Comparison of ENCODE assay signal across 2 cellular contexts in genomic region chr1:50978852-50979781, GRCh38.
TF ChIP-seq lines count a peak whose summit lies in the region.

No MANE protein-coding gene starts in this region.

TF ChIP-seq in K562, 482 proteins besides CTCF, POLR2A, EP300 and RAD21 (continued from another document and continues in another):
- TF ChIP-seq, protein P1, sequence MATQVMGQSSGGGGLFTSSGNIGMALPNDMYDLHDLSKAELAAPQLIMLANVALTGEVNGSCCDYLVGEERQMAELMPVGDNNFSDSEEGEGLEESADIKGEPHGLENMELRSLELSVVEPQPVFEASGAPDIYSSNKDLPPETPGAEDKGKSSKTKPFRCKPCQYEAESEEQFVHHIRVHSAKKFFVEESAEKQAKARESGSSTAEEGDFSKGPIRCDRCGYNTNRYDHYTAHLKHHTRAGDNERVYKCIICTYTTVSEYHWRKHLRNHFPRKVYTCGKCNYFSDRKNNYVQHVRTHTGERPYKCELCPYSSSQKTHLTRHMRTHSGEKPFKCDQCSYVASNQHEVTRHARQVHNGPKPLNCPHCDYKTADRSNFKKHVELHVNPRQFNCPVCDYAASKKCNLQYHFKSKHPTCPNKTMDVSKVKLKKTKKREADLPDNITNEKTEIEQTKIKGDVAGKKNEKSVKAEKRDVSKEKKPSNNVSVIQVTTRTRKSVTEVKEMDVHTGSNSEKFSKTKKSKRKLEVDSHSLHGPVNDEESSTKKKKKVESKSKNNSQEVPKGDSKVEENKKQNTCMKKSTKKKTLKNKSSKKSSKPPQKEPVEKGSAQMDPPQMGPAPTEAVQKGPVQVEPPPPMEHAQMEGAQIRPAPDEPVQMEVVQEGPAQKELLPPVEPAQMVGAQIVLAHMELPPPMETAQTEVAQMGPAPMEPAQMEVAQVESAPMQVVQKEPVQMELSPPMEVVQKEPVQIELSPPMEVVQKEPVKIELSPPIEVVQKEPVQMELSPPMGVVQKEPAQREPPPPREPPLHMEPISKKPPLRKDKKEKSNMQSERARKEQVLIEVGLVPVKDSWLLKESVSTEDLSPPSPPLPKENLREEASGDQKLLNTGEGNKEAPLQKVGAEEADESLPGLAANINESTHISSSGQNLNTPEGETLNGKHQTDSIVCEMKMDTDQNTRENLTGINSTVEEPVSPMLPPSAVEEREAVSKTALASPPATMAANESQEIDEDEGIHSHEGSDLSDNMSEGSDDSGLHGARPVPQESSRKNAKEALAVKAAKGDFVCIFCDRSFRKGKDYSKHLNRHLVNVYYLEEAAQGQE (CRISPR knock-in tag; IDR thresholded peaks at IDR 0.05; ENCODE audit: low read depth), result 0 out of 2 replicates have a peak, but pooled peaks have one; percentile 21
- TF ChIP-seq SETDB1 (IDR thresholded peaks at IDR 0.05; ENCODE audit: low read length) (no peak), ZNF282 (CRISPR knock-in tag; IDR thresholded peaks at IDR 0.05) (no peak), GATAD2A (IDR thresholded peaks at IDR 0.05) (0 out of 2 replicates have a peak, but pooled peaks have one; percentile 50), MLLT1 (IDR thresholded peaks at IDR 0.05) (peak; percentile 93; a peak in 3 of 4 replicates), ELK3 (CRISPR knock-in tag; IDR thresholded peaks at IDR 0.05) (peak; percentile 82; the same call in 1 of the 2 replicates), HNRNPUL1 (IDR thresholded peaks at IDR 0.05; ENCODE audit: low read length) (no peak)
- TF ChIP-seq, protein P2, sequence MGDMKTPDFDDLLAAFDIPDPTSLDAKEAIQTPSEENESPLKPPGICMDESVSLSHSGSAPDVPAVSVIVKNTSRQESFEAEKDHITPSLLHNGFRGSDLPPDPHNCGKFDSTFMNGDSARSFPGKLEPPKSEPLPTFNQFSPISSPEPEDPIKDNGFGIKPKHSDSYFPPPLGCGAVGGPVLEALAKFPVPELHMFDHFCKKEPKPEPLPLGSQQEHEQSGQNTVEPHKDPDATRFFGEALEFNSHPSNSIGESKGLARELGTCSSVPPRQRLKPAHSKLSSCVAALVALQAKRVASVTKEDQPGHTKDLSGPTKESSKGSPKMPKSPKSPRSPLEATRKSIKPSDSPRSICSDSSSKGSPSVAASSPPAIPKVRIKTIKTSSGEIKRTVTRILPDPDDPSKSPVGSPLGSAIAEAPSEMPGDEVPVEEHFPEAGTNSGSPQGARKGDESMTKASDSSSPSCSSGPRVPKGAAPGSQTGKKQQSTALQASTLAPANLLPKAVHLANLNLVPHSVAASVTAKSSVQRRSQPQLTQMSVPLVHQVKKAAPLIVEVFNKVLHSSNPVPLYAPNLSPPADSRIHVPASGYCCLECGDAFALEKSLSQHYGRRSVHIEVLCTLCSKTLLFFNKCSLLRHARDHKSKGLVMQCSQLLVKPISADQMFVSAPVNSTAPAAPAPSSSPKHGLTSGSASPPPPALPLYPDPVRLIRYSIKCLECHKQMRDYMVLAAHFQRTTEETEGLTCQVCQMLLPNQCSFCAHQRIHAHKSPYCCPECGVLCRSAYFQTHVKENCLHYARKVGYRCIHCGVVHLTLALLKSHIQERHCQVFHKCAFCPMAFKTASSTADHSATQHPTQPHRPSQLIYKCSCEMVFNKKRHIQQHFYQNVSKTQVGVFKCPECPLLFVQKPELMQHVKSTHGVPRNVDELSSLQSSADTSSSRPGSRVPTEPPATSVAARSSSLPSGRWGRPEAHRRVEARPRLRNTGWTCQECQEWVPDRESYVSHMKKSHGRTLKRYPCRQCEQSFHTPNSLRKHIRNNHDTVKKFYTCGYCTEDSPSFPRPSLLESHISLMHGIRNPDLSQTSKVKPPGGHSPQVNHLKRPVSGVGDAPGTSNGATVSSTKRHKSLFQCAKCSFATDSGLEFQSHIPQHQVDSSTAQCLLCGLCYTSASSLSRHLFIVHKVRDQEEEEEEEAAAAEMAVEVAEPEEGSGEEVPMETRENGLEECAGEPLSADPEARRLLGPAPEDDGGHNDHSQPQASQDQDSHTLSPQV (IDR thresholded peaks at IDR 0.05), result peak; percentile 40; the same call in 1 of the 2 replicates

TF ChIP-seq in HepG2, 621 proteins besides CTCF, POLR2A, EP300 and RAD21 (continued from another document and continues in another):
- no peak for TF ChIP-seq ZBTB4 (CRISPR knock-in tag; IDR thresholded peaks at IDR 0.05; ENCODE audit: borderline replicate concordance)
- no peak for TF ChIP-seq MATR3 (CRISPR knock-in tag; IDR thresholded peaks at IDR 0.05)
- TF ChIP-seq, protein P3, sequence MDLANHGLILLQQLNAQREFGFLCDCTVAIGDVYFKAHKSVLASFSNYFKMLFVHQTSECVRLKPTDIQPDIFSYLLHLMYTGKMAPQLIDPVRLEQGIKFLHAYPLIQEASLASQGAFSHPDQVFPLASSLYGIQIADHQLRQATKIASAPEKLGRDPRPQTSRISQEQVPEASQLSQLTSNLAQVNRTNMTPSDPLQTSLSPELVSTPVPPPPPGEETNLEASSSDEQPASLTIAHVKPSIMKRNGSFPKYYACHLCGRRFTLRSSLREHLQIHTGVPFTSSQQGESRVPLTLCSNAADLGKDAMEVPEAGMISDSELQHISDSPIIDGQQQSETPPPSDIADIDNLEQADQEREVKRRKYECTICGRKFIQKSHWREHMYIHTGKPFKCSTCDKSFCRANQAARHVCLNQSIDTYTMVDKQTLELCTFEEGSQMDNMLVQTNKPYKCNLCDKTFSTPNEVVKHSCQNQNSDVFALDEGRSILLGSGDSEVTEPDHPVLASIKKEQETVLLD (CRISPR knock-in tag; IDR thresholded peaks at IDR 0.05; ENCODE audit: low read depth), result no peak
- no peak for TF ChIP-seq TOPORS (CRISPR knock-in tag; IDR thresholded peaks at IDR 0.05)
- no peak for TF ChIP-seq ZNF788 (CRISPR knock-in tag; IDR thresholded peaks at IDR 0.05; ENCODE audit: borderline replicate concordance)
- no peak for TF ChIP-seq ZNF232 (CRISPR knock-in tag; IDR thresholded peaks at IDR 0.05; ENCODE audit: borderline replicate concordance)
- TF ChIP-seq SMYD3 (CRISPR knock-in tag; IDR thresholded peaks at IDR 0.05), result no peak
- no peak for TF ChIP-seq NFE2L1 (CRISPR knock-in tag; IDR thresholded peaks at IDR 0.05; ENCODE audit: borderline replicate concordance)
- TF ChIP-seq, protein P4, sequence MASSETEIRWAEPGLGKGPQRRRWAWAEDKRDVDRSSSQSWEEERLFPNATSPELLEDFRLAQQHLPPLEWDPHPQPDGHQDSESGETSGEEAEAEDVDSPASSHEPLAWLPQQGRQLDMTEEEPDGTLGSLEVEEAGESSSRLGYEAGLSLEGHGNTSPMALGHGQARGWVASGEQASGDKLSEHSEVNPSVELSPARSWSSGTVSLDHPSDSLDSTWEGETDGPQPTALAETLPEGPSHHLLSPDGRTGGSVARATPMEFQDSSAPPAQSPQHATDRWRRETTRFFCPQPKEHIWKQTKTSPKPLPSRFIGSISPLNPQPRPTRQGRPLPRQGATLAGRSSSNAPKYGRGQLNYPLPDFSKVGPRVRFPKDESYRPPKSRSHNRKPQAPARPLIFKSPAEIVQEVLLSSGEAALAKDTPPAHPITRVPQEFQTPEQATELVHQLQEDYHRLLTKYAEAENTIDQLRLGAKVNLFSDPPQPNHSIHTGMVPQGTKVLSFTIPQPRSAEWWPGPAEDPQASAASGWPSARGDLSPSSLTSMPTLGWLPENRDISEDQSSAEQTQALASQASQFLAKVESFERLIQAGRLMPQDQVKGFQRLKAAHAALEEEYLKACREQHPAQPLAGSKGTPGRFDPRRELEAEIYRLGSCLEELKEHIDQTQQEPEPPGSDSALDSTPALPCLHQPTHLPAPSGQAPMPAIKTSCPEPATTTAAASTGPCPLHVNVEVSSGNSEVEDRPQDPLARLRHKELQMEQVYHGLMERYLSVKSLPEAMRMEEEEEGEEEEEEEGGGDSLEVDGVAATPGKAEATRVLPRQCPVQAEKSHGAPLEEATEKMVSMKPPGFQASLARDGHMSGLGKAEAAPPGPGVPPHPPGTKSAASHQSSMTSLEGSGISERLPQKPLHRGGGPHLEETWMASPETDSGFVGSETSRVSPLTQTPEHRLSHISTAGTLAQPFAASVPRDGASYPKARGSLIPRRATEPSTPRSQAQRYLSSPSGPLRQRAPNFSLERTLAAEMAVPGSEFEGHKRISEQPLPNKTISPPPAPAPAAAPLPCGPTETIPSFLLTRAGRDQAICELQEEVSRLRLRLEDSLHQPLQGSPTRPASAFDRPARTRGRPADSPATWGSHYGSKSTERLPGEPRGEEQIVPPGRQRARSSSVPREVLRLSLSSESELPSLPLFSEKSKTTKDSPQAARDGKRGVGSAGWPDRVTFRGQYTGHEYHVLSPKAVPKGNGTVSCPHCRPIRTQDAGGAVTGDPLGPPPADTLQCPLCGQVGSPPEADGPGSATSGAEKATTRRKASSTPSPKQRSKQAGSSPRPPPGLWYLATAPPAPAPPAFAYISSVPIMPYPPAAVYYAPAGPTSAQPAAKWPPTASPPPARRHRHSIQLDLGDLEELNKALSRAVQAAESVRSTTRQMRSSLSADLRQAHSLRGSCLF (CRISPR knock-in tag; IDR thresholded peaks at IDR 0.05; ENCODE audit: borderline replicate concordance), result no peak
- TF ChIP-seq, protein P5, sequence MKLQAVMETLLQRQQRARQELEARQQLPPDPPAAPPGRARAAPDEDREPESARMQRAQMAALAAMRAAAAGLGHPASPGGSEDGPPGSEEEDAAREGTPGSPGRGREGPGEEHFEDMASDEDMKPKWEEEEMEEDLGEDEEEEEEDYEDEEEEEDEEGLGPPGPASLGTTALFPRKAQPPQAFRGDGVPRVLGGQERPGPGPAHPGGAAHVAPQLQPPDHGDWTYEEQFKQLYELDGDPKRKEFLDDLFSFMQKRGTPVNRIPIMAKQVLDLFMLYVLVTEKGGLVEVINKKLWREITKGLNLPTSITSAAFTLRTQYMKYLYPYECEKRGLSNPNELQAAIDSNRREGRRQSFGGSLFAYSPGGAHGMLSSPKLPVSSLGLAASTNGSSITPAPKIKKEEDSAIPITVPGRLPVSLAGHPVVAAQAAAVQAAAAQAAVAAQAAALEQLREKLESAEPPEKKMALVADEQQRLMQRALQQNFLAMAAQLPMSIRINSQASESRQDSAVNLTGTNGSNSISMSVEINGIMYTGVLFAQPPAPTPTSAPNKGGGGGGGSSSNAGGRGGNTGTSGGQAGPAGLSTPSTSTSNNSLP (IDR thresholded peaks at IDR 0.05; ENCODE audit: low read depth, low read length), result 0 out of 2 replicates have a peak, but pooled peaks have one; percentile 9
- no peak for TF ChIP-seq HES4 (CRISPR knock-in tag; IDR thresholded peaks at IDR 0.05; ENCODE audit: borderline replicate concordance)
- no peak for TF ChIP-seq ZNF552 (CRISPR knock-in tag; IDR thresholded peaks at IDR 0.05; ENCODE audit: borderline replicate concordance)
- TF ChIP-seq THAP7 (CRISPR knock-in tag; IDR thresholded peaks at IDR 0.05), result no peak
- TF ChIP-seq MED1 (CRISPR knock-in tag; IDR thresholded peaks at IDR 0.05), result no peak
- TF ChIP-seq BRF2 (CRISPR knock-in tag; IDR thresholded peaks at IDR 0.05), result no peak
- TF ChIP-seq ZNF781 (CRISPR knock-in tag; IDR thresholded peaks at IDR 0.05; ENCODE audit: borderline replicate concordance, not compliant biosample characterization), result no peak
- 0 out of 2 replicates have a peak, but pooled peaks have one; percentile 17 for TF ChIP-seq HCFC1 (IDR thresholded peaks at IDR 0.05; ENCODE audit: low read depth, low read length)
- TF ChIP-seq MIER3 (CRISPR knock-in tag; IDR thresholded peaks at IDR 0.05; ENCODE audit: borderline replicate concordance), result no peak
- no peak for TF ChIP-seq RXRA (CRISPR knock-in tag; IDR thresholded peaks at IDR 0.05)
- TF ChIP-seq JARID2 (CRISPR knock-in tag; IDR thresholded peaks at IDR 0.05; ENCODE audit: insufficient replicate concordance), result no peak
- TF ChIP-seq ZNF749 (CRISPR knock-in tag; IDR thresholded peaks at IDR 0.05; ENCODE audit: borderline replicate concordance), result no peak
- no peak for TF ChIP-seq ZNF562 (CRISPR knock-in tag; IDR thresholded peaks at IDR 0.05; ENCODE audit: borderline replicate concordance)
- peak in 1 of 2 experiments; percentile 9; a peak in 1 of 4 replicates for TF ChIP-seq HMGXB4 (CRISPR knock-in tag; IDR thresholded peaks at IDR 0.05; ENCODE audit: borderline replicate concordance in 1 of 2, low read depth in 1 of 2)
- TF ChIP-seq ZNF460 (CRISPR knock-in tag; IDR thresholded peaks at IDR 0.05; ENCODE audit: borderline replicate concordance), result no peak
- no peak for TF ChIP-seq EED (CRISPR knock-in tag; IDR thresholded peaks at IDR 0.05)
